12 cellular contexts compared by ENCODE assay signal in genomic region chr6:100202417-100203194, GRCh38.
DNase-seq lines count a peak whose midpoint lies in the region; ATAC-seq and TF ChIP-seq lines count a peak whose summit lies in the region.
"Had no signal": no experiment of that assay in that cellular context is flagged by ENCODE, and none has a peak within 500 bp of the region (broad histone marks: within the 10 kb centered on the region; RNA-seq: fewer than 3 reads in every experiment).

No MANE protein-coding gene starts in this region.

- H3K4me3 Mint-ChIP-seq in T-helper 17 cell, result no peak overlapping the region

- no peak for TF ChIP-seq CTCF in AG10803 (conservative IDR thresholded peaks at IDR 0.05; ENCODE audit: low read length)
- TF ChIP-seq CTCF in astrocyte of the spinal cord (IDR thresholded peaks at IDR 0.05; ENCODE audit: low read depth, low read length), result no peak
- TF ChIP-seq CTCF in lung (IDR thresholded peaks at IDR 0.05; ENCODE audit: control extremely low read depth, extremely low read depth), result no peak

- H3K4me3 ChIP-seq in AG10803 (ENCODE audit: low read length) (no peak overlapping the region), astrocyte of the spinal cord (ENCODE audit: low read depth, low read length) (no peak overlapping the region), lung (no peak overlapping the region)

- in situ Hi-C loops in astrocyte of the spinal cord (cut with HindIII; ENCODE audit: low sequenced_read_pairs), result no loop called here

- no peaks in the 10 kb centered on the region for H3K4me1 Mint-ChIP-seq in T-helper 17 cell

- ATAC-seq in lung (ENCODE audit: insufficient read depth, low FRiP score) (peak; percentile 58), T-helper 17 cell (no peak)

- H3K36me3 Mint-ChIP-seq in T-helper 17 cell (ENCODE audit: low read depth), result no peaks in the 10 kb centered on the region

- DNase-seq in AG10803 (ENCODE audit: low read depth), result peak; percentile 98
- DNase-seq in LoVo (ENCODE audit: low spot score), result peak; percentile 33
- DNase-seq in astrocyte of the spinal cord (ENCODE audit: low read depth, low spot score), result peak; percentile 96
- no peak for DNase-seq in lung (ENCODE audit: low spot score)
- DNase-seq in NCI-H187 treated with DMSO at 0.1 percent for 48 hours (lab: John Stamatoyannopoulos, UW), result no peak
- no peak for DNase-seq in GF-D8 (lab: John Stamatoyannopoulos, UW)
- no peak for DNase-seq in activated naive CD4-positive, alpha-beta T cell (lab: John Stamatoyannopoulos, UW)
- no peak for DNase-seq in T-helper 17 cell
- DNase-seq: activated CD8-positive, alpha-beta memory T cell treated with anti-CD3 and anti-CD28 coated beads, Interleukin-2, amount 50 U/mL, for 4 hours; dermis blood vessel endothelial cell; DMS153; NCI-H1417 treated with DMSO at 0.1 percent for 48 hours had no signal

- H3K36me3 ChIP-seq in lung (ENCODE audit: control insufficient read depth in 2 of 2, insufficient read depth in 2 of 2, low read length in 2 of 2), result no peaks in the 10 kb centered on the region

- no peaks in the 10 kb centered on the region for H3K27me3 Mint-ChIP-seq in T-helper 17 cell

- H3K27me3 ChIP-seq in lung (ENCODE audit: control insufficient read depth, insufficient read depth), result no peaks in the 10 kb centered on the region

- H3K27ac Mint-ChIP-seq in T-helper 17 cell, result no peak overlapping the region

- H3K9me3 ChIP-seq in lung (ENCODE audit: control insufficient read depth in 2 of 2, insufficient read depth in 1 of 2, low read length in 1 of 2) (no peaks in the 10 kb centered on the region), T-helper 17 cell (ENCODE audit: control insufficient read depth, low read length, poor library complexity, severe bottlenecking) (no peaks in the 10 kb centered on the region)

- H3K27ac ChIP-seq in lung (ENCODE audit: low read depth in 1 of 2, low read length in 1 of 2), result no peak overlapping the region

- H3K4me1 ChIP-seq in lung (ENCODE audit: control insufficient read depth in 2 of 2, insufficient read depth in 2 of 2, low read length in 2 of 2), result no peaks in the 10 kb centered on the region

- WGBS in lung, 2 donors, result 64 to 70% methylated on average over 2 of the region's 2 CpGs

Comparison
In these comparisons a context has a peak if more than half of its experiments do, and no peak if none do; other contexts are left out.
1. DNase-seq: peak in AG10803 (single experiment), LoVo (single experiment) and astrocyte of the spinal cord (single experiment); none in lung (single experiment), NCI-H187 treated with DMSO at 0.1 percent for 48 hours (single experiment), GF-D8 (single experiment), activated naive CD4-positive, alpha-beta T cell (0 of 4) and T-helper 17 cell (0 of 3).